ENCODE assay signal across 1 cellular context in genomic region chr19:2475702-2476450, GRCh38.
TF ChIP-seq lines count a peak whose summit lies in the region.

TSS of gene GADD45B (plus strand) at chr19:2476127. CDS start at chr19:2476359, 232 bp downstream.

TF ChIP-seq in K562, 482 proteins besides CTCF, POLR2A, EP300 and RAD21 (continued from another document and continues in another):
- TF ChIP-seq USF1 (CRISPR knock-in tag; IDR thresholded peaks at IDR 0.05) (peak; percentile 84), SIN3A (IDR thresholded peaks at IDR 0.05; ENCODE audit: borderline replicate concordance in 2 of 2, control insufficient read depth in 1 of 2, low read depth in 2 of 2, low read length in 2 of 2) (peak in 1 of 2 experiments; percentile 31; a peak in 1 of 4 replicates), SRSF9 (IDR thresholded peaks at IDR 0.05; ENCODE audit: borderline replicate concordance, low read depth, low read length) (no peak), ZC3H8 (IDR thresholded peaks at IDR 0.05) (0 out of 2 replicates have a peak, but pooled peaks have one; percentile 54), L3MBTL2 (IDR thresholded peaks at IDR 0.05) (peak; percentile 68), THAP12 (CRISPR knock-in tag; IDR thresholded peaks at IDR 0.05) (no peak), SREBF2 (CRISPR knock-in tag; IDR thresholded peaks at IDR 0.05) (no peak), ZNF140 (CRISPR knock-in tag; IDR thresholded peaks at IDR 0.05) (no peak), ATF3 (IDR thresholded peaks at IDR 0.05) (no peak), ATF3 (CRISPR knock-in tag; conservative IDR thresholded peaks at IDR 0.05) (peak; percentile 76), UBTF (IDR thresholded peaks at IDR 0.05; ENCODE audit: borderline replicate concordance in 1 of 2, low read depth in 2 of 2, low read length in 2 of 2) (0 out of 4 replicates have a peak, but pooled peaks of 1 of the 2 experiments have one; percentile 41), SETDB1 (IDR thresholded peaks at IDR 0.05; ENCODE audit: low read length) (no peak), ZNF512 (tag; IDR thresholded peaks at IDR 0.05) (no peak), EP400 (IDR thresholded peaks at IDR 0.05) (peak; percentile 8; the same call in 1 of the 2 replicates), HCFC1 (IDR thresholded peaks at IDR 0.05; ENCODE audit: low read depth, low read length) (0 out of 2 replicates have a peak, but pooled peaks have one; percentile 8), SLC30A9 (CRISPR knock-in tag; IDR thresholded peaks at IDR 0.05) (no peak), ZNF518B (CRISPR knock-in tag; IDR thresholded peaks at IDR 0.05) (no peak), PRDM10 (IDR thresholded peaks at IDR 0.05; ENCODE audit: partially characterized antibody) (no peak), HOMEZ (CRISPR knock-in tag; IDR thresholded peaks at IDR 0.05) (no peak), KDM2B (CRISPR knock-in tag; IDR thresholded peaks at IDR 0.05) (peak; percentile 98), NR1H2 (CRISPR knock-in tag; IDR thresholded peaks at IDR 0.05) (peak; percentile 60; the same call in 1 of the 2 replicates), GTF2E2 (tag; IDR thresholded peaks at IDR 0.05) (peak; percentile 95), GTF2A2 (tag; IDR thresholded peaks at IDR 0.05) (peak; percentile 90), PCBP1 (IDR thresholded peaks at IDR 0.05; ENCODE audit: low read depth, low read length, poor library complexity, severe bottlenecking) (no peak), TAL1 (IDR thresholded peaks at IDR 0.05) (no peak), MAFG (tag; conservative IDR thresholded peaks at IDR 0.05) (no peak), PBX2 (CRISPR knock-in tag; IDR thresholded peaks at IDR 0.05; ENCODE audit: low read depth) (no peak), PBX2 (tag; conservative IDR thresholded peaks at IDR 0.05; ENCODE audit: low read depth) (no peak), CHD1 (IDR thresholded peaks at IDR 0.05; ENCODE audit: low read length) (peak; percentile 58), EGR1 (conservative IDR thresholded peaks at IDR 0.05) (peak; percentile 100), HMGN3 (IDR thresholded peaks at IDR 0.05; ENCODE audit: borderline replicate concordance, extremely low read depth, insufficient read length, low read depth, low read length) (peak; percentile 88), CHCHD3 (CRISPR knock-in tag; IDR thresholded peaks at IDR 0.05) (peak; percentile 84; the same call in 1 of the 2 replicates), POLR2AphosphoS5 (IDR thresholded peaks at IDR 0.05; ENCODE audit: control insufficient read depth, insufficient read depth, low read depth, low read length) (peak; percentile 99), RB1 (IDR thresholded peaks at IDR 0.05; ENCODE audit: low read depth) (peak; percentile 21; the same call in 1 of the 2 replicates), ZFP91 (CRISPR knock-in tag; IDR thresholded peaks at IDR 0.05) (no peak)
